Comparison of ENCODE assay signal across 8 cellular contexts in genomic region chr11:129280027-129280811, GRCh38.
DNase-seq lines count a peak whose midpoint lies in the region; ATAC-seq, FAIRE-seq and TF ChIP-seq lines count a peak whose summit lies in the region.

No MANE protein-coding gene starts in this region.

- no peaks in the 10 kb centered on the region for H3K36me3 Mint-ChIP-seq in endothelial cell (ENCODE audit: low read depth, unreplicated experiment)

- no peaks in the 10 kb centered on the region for H3K9me3 Mint-ChIP-seq in endothelial cell (ENCODE audit: unreplicated experiment)

- H3K4me1 ChIP-seq in pancreas: peaks cover 15 to 41% (median 21%) of the 10 kb centered on the region in 3 donors

- no peak for ATAC-seq in pancreas
- ATAC-seq in HG02840 (IDR thresholded peaks at IDR 0.05; ENCODE audit: low FRiP score, unreplicated experiment): no peak

- no peaks in the 10 kb centered on the region for H3K36me3 ChIP-seq in WERI-Rb-1
- H3K36me3 ChIP-seq in pancreas: no peaks in the 10 kb centered on the region

- H3K27ac ChIP-seq in WERI-Rb-1 (peak overlapping the region; percentile 42), pancreas (peak overlapping the region in 2 of 4 donors; percentile 34 to 39)

- in situ Hi-C loops in KBM-7 (cut with MboI; ENCODE audit: low pct_unique_long_range_greater_than_20kb, low sequenced_read_pairs): no loop called here

- no peak for FAIRE-seq in pancreas (lab: Jason Lieb, UNC)

- TF ChIP-seq CTCF in WERI-Rb-1 (IDR thresholded peaks at IDR 0.05; ENCODE audit: low read depth, low read length) (no peak), endothelial cell (IDR thresholded peaks at IDR 0.05; ENCODE audit: unreplicated experiment) (no peak), pancreas (IDR thresholded peaks at IDR 0.05) (no peak)

- intact Hi-C loops in pancreas (cut with DNase I): no loop called here

- H3K9me3 ChIP-seq in WERI-Rb-1 (ENCODE audit: severe bottlenecking) (no peaks in the 10 kb centered on the region), pancreas (no peaks in the 10 kb centered on the region)

- peak overlapping the region; percentile 65 for H3K4me3 ChIP-seq in WERI-Rb-1 (ENCODE audit: low read depth, low read length)
- H3K4me3 ChIP-seq in pancreas: peak overlapping the region; percentile 31 to 62 (median 52)

- H3K27me3 Mint-ChIP-seq in endothelial cell (ENCODE audit: unreplicated experiment): peaks cover 4% of the 10 kb centered on the region

- H3K27ac Mint-ChIP-seq in endothelial cell (ENCODE audit: unreplicated experiment): peak overlapping the region; percentile 5

- peak overlapping the region; percentile 81 for H3K4me3 Mint-ChIP-seq in endothelial cell (ENCODE audit: unreplicated experiment)

- 24 to 28% methylated on average over 16 of the region's 16 CpGs for WGBS in pancreas, 2 donors

- DNase-seq in activated naive CD4-positive, alpha-beta T cell treated with Interleukin-2 at 50 U/mL for 16 hours: peak; percentile 12
- no peak for DNase-seq in activated naive CD4-positive, alpha-beta T cell (lab: John Stamatoyannopoulos, UW)
- DNase-seq in WERI-Rb-1 (no peak), endothelial cell (ENCODE audit: low spot score) (no peak), pancreas (no peak), KBM-7 (no peak)
- DNase-seq in effector CD4-positive, alpha-beta T cell: no peak

- H3K27me3 ChIP-seq in WERI-Rb-1 (ENCODE audit: insufficient read depth, low read depth, severe bottlenecking) (no peaks in the 10 kb centered on the region), pancreas (no peaks in the 10 kb centered on the region)

- peaks cover 15% of the 10 kb centered on the region for H3K4me1 Mint-ChIP-seq in endothelial cell (ENCODE audit: unreplicated experiment)
